ENCODE assay signal across 9 cellular contexts in the genomic region with DNA sequence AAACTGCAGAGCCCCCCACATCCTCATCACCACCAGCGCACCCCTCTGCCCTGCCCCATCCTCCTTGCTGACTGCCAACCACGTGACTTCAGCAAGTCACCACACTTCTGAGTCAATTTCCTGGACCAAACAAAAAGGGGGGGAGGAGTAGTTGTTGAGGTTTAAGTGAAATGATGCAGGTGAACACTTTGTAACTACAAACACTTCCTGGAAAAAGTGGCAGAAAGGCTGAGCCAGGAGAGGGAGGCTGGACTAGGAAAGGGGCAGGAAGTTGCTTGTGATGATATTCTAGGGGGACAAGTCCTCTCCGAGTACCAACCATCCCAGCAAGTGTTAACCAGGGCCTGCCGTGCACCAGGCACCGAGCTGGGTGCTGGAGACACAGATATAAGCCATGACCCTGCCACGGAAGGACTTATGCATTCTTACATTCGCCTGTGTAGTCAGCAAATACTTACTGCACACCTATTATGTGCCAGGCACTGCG.
DNase-seq lines count a peak whose midpoint lies in the region; ATAC-seq, FAIRE-seq and TF ChIP-seq lines count a peak whose summit lies in the region.
"Had no signal": no experiment of that assay in that cellular context is flagged by ENCODE, and none has a peak within 500 bp of the region (broad histone marks: within the 10 kb centered on the region; RNA-seq: fewer than 3 reads in every experiment).

No MANE protein-coding gene starts in this region.

- no peaks in the 10 kb centered on the region for H3K4me1 ChIP-seq in pancreas
- no peaks in the 10 kb centered on the region for H3K4me1 ChIP-seq in vagina

- H3K9me3 ChIP-seq in pancreas (no peaks in the 10 kb centered on the region), vagina (no peaks in the 10 kb centered on the region)

- 65 to 82% methylated on average over 8 of the region's 8 CpGs for WGBS in pancreas, 2 donors

- CTCF ChIA-PET in GM10248 (lab: Yijun Ruan, JAX) = interaction anchor here (0.7 to 1.5 kb wide), 4 partner anchors 9 to 13 kb away, joined by 3 to 5 read pairs (median 4); no protein-coding TSS in a partner anchor

- H3K27ac ChIP-seq in pancreas = peak overlapping the region in 1 of 4 donors; percentile 23
- H3K27ac ChIP-seq in vagina = no peak overlapping the region

- DNase-seq in GM10248 (ENCODE audit: extremely low spot score) = peak; percentile 64
- peak; percentile 80 for DNase-seq in HS-5 (ENCODE audit: low read depth)
- peak; percentile 47 for DNase-seq in activated CD4-positive, CD25-positive, alpha-beta regulatory T cell treated with anti-CD3 and anti-CD28 coated beads, Interleukin-2, amount 50 U/mL, for 16 hours (ENCODE audit: low read depth, low spot score)
- DNase-seq in central memory CD4-positive, alpha-beta T cell = peak; percentile 85
- DNase-seq in pancreas = no peak
- no peak for DNase-seq in NCI-H1436 treated with DMSO at 0.1 percent for 48 hours (lab: John Stamatoyannopoulos, UW)
- DNase-seq in vagina (ENCODE audit: extremely low spot score in 2 of 2) = no peak
- DNase-seq in NCI-H2029 (lab: John Stamatoyannopoulos, UW) = no peak

- POLR2A ChIA-PET in GM10248 (lab: Yijun Ruan, JAX) = interaction anchor here (0.5 to 0.8 kb wide), 2 partner anchors 9 to 1349 kb away, joined by 3 to 5 read pairs; no protein-coding TSS in a partner anchor

- H3K4me3 ChIP-seq in pancreas (no peak overlapping the region), vagina (no peak overlapping the region)

- TF ChIP-seq POLR2A in vagina (IDR thresholded peaks at IDR 0.05) = no peak

- H3K27me3 ChIP-seq in pancreas = no peaks in the 10 kb centered on the region
- no peaks in the 10 kb centered on the region for H3K27me3 ChIP-seq in vagina

- FAIRE-seq in pancreas (lab: Jason Lieb, UNC) = no peak
- FAIRE-seq: islet of Langerhans had no signal

- H3K36me3 ChIP-seq in pancreas (no peaks in the 10 kb centered on the region), vagina (no peaks in the 10 kb centered on the region)

- intact Hi-C loops in pancreas (cut with DNase I) (no loop called here), vagina (cut with DNase I) (no loop called here)

- ATAC-seq in pancreas = peak in 3 of 4 donors; percentile 51 to 69 (median 63)

- TF ChIP-seq CTCF in GM10248 (IDR thresholded peaks at IDR 0.05; ENCODE audit: control extremely low read depth, extremely low read depth, low read depth, missing control alignments) = no peak
- no peak for TF ChIP-seq CTCF in pancreas (IDR thresholded peaks at IDR 0.05)
- no peak for TF ChIP-seq CTCF in vagina (IDR thresholded peaks at IDR 0.05)

Comparison
In these comparisons a context has a peak if more than half of its experiments do, and no peak if none do; other contexts are left out.
1. DNase-seq: peak in GM10248 (single experiment), HS-5 (single experiment), activated CD4-positive, CD25-positive, alpha-beta regulatory T cell treated with anti-CD3 and anti-CD28 coated beads, Interleukin-2, amount 50 U/mL, for 16 hours (single experiment) and central memory CD4-positive, alpha-beta T cell (single experiment); none in pancreas (0 of 6), NCI-H1436 treated with DMSO at 0.1 percent for 48 hours (single experiment), vagina (0 of 2) and NCI-H2029 (single experiment).